ENCODE assay signal across 14 cellular contexts in genomic region chr14:100906420-100906819, GRCh38. TPM values are rescaled to one million over a fixed set of nuclear protein-coding genes. Genes with fewer than 3 reads are reported as not detected.
DNase-seq lines count a peak whose midpoint lies in the region; ATAC-seq, FAIRE-seq and TF ChIP-seq lines count a peak whose summit lies in the region.
"Had no signal": no experiment of that assay in that cellular context is flagged by ENCODE, and none has a peak within 500 bp of the region (broad histone marks: within the 10 kb centered on the region; RNA-seq: fewer than 3 reads in every experiment).

No MANE protein-coding gene starts in this region.

- no peak overlapping the region for H2BK15ac ChIP-seq in H1 (ENCODE audit: low read length)

- no peak overlapping the region for H4K5ac ChIP-seq in H1 (ENCODE audit: insufficient read length, low read depth, low read length)

- H4K91ac ChIP-seq in H1 (replicated peaks; ENCODE audit: insufficient read length, low read length): no peak overlapping the region

- H3K27ac Mint-ChIP-seq in activated T-cell treated with anti-CD3 and anti-CD28 coated beads, Interleukin-2, amount 50 U/mL, for 24 hours: no peak overlapping the region

- no peaks in the 10 kb centered on the region for H3K79me1 ChIP-seq in H1 (ENCODE audit: low read depth, low read length)

- no peak overlapping the region for H2BK5ac ChIP-seq in H1 (ENCODE audit: low read depth, low read length)

- peaks cover 3% of the 10 kb centered on the region for H3K23me2 ChIP-seq in H1 (ENCODE audit: low read depth, low read length)

- H3K18ac ChIP-seq in H1 (ENCODE audit: extremely low read depth, low read length): no peak overlapping the region

- no peak overlapping the region for H3K27ac ChIP-seq in H1 (ENCODE audit: low read depth, low read length)
- no peak overlapping the region for H3K27ac ChIP-seq in sigmoid colon
- H3K27ac ChIP-seq: neutrophil had no signal

- no peaks in the 10 kb centered on the region for H3K36me3 Mint-ChIP-seq in activated T-cell treated with anti-CD3 and anti-CD28 coated beads, Interleukin-2, amount 50 U/mL, for 24 hours (ENCODE audit: low read depth)
- H3K36me3 Mint-ChIP-seq in activated T-cell treated with anti-CD3 and anti-CD28 coated beads, Interleukin-2, amount 50 U/mL, for 4 hours (ENCODE audit: insufficient read depth): no peaks in the 10 kb centered on the region

- 61% methylated on average over 6 of the region's 6 CpGs; no CpG with 5 or more reads in 1 of the 2 experiments for WGBS in H1 (ENCODE audit: extremely low coverage in 1 of 2, insufficient coverage in 1 of 2, insufficient read length in 1 of 2, insufficient replicate concordance in 2 of 2, low coverage in 1 of 2, low lambda C conversion rate in 2 of 2, missing lambda C conversion rate in 1 of 2), 2 experiments
- 56 to 64% methylated on average over 6 of the region's 6 CpGs for WGBS in sigmoid colon, 2 donors

- H3K9ac ChIP-seq in H1 (replicated peaks in 1 of 4; ENCODE audit: extremely low read depth in 1 of 4, low read depth in 3 of 4, low read length in 3 of 4): no peak overlapping the region

- H3K14ac ChIP-seq in H1 (ENCODE audit: insufficient read length): no peak overlapping the region

- H3K9me3 Mint-ChIP-seq in activated T-cell treated with anti-CD3 and anti-CD28 coated beads, Interleukin-2, amount 50 U/mL, for 24 hours: no peaks in the 10 kb centered on the region
- H3K9me3 Mint-ChIP-seq in activated T-cell treated with anti-CD3 and anti-CD28 coated beads, Interleukin-2, amount 50 U/mL, for 4 hours: no peaks in the 10 kb centered on the region

- H3K4me1 ChIP-seq in H1 (replicated peaks in 1 of 4; ENCODE audit: control insufficient read depth in 3 of 4, insufficient read depth in 4 of 4, low read length in 3 of 4) (peaks cover 0 to 11% (median 2%) of the 10 kb centered on the region in 4 experiments; a peak in 3 of 7 replicates), sigmoid colon (peaks cover 0 to 8% (median 4%) of the 10 kb centered on the region in 4 donors)

- CTCF ChIA-PET in H1 (lab: Charles Lee; ENCODE audit: partially characterized antibody): interaction anchor here (0.7 to 3.4 kb wide), 17 partner anchors 10 to 757 kb away, joined by 3 to 20 read pairs (median 5); no protein-coding TSS in a partner anchor

- POLR2A ChIA-PET in H1 (lab: Charles Lee; ENCODE audit: partially characterized antibody): no interaction called here

- peak; percentile 15 for DNase-seq in activated T-cell treated with anti-CD3 and anti-CD28 coated beads, Interleukin-2, amount 50 U/mL, for 24 hours
- DNase-seq in activated T-cell treated with anti-CD3 and anti-CD28 coated beads, Interleukin-2, amount 50 U/mL, for 4 hours: no peak
- peak; percentile 33 for DNase-seq in NAMALWA (ENCODE audit: low spot score)
- peak in 1 of 2 experiments; percentile 68 for DNase-seq in H1 (ENCODE audit: low read depth in 1 of 2, low spot score in 2 of 2)
- peak; percentile 57 for DNase-seq in sigmoid colon
- DNase-seq in COLO668 (lab: John Stamatoyannopoulos, UW; ENCODE audit: unreplicated experiment): no peak
- DNase-seq in NCI-H2171 treated with DMSO at 0.1 percent for 48 hours (lab: John Stamatoyannopoulos, UW): no peak
- DNase-seq: activated naive CD4-positive, alpha-beta T cell; C1 segment of cervical spinal cord; HCEC 1CT; SHP77 had no signal

- H3K27me3 ChIP-seq in H1 (replicated peaks in 1 of 4; ENCODE audit: control insufficient read depth in 3 of 4, extremely low read depth in 1 of 4, insufficient read depth in 3 of 4, low read length in 3 of 4) (peaks cover 3 to 29% (median 23%) of the 10 kb centered on the region in 4 experiments), sigmoid colon (peaks cover 0 to 60% (median 36%) of the 10 kb centered on the region in 3 donors)

- H3K36me3 ChIP-seq in H1 (ENCODE audit: control insufficient read depth in 2 of 4, insufficient read depth in 4 of 4, low read length in 3 of 4): no peaks in the 10 kb centered on the region
- H3K36me3 ChIP-seq in sigmoid colon: no peaks in the 10 kb centered on the region
- H3K36me3 ChIP-seq: neutrophil had no signal

- TF ChIP-seq EP300 in H1 (IDR thresholded peaks at IDR 0.05; ENCODE audit: borderline replicate concordance in 1 of 2, low read depth in 2 of 2, low read length in 2 of 2) (no peak), sigmoid colon (IDR thresholded peaks at IDR 0.05) (no peak)

- no peak overlapping the region for H4K8ac ChIP-seq in H1 (ENCODE audit: extremely low read depth, insufficient read depth, low read length)

- intact Hi-C loops in sigmoid colon (cut with DNase I): no loop called here

- H2BK12ac ChIP-seq in H1 (ENCODE audit: low read depth, low read length): no peak overlapping the region

- H3K4me3 ChIP-seq in H1 (ENCODE audit: extremely low read depth in 1 of 4, insufficient read depth in 2 of 4, low read depth in 3 of 4, low read length in 4 of 4) (no peak overlapping the region), sigmoid colon (no peak overlapping the region)

- H2AFZ ChIP-seq in H1 (ENCODE audit: low read length): no peak overlapping the region

- H3K4me1 Mint-ChIP-seq in activated T-cell treated with anti-CD3 and anti-CD28 coated beads, Interleukin-2, amount 50 U/mL, for 24 hours (ENCODE audit: low read depth): no peaks in the 10 kb centered on the region
- H3K4me1 Mint-ChIP-seq in activated T-cell treated with anti-CD3 and anti-CD28 coated beads, Interleukin-2, amount 50 U/mL, for 4 hours (ENCODE audit: low read depth): no peaks in the 10 kb centered on the region

- no peak overlapping the region for H2BK120ac ChIP-seq in H1 (replicated peaks; ENCODE audit: low read depth, low read length)

- ATAC-seq in activated T-cell treated with anti-CD3 and anti-CD28 coated beads, Interleukin-2, amount 50 U/mL, for 4 hours: no peak
- no peak for ATAC-seq in GM19452 (IDR thresholded peaks at IDR 0.05; ENCODE audit: unreplicated experiment)

- H3K79me2 ChIP-seq in H1 (ENCODE audit: control insufficient read depth in 1 of 2, insufficient read depth in 2 of 2, low read length in 2 of 2): no peaks in the 10 kb centered on the region

- H3K4me3 Mint-ChIP-seq in activated T-cell treated with anti-CD3 and anti-CD28 coated beads, Interleukin-2, amount 50 U/mL, for 24 hours: no peak overlapping the region
- H3K4me3 Mint-ChIP-seq in activated T-cell treated with anti-CD3 and anti-CD28 coated beads, Interleukin-2, amount 50 U/mL, for 4 hours: no peak overlapping the region

- H3K4ac ChIP-seq in H1 (replicated peaks; ENCODE audit: insufficient read length, low read depth, low read length): no peak overlapping the region

- TF ChIP-seq CTCF in H1 (IDR thresholded peaks at IDR 0.05; ENCODE audit: control extremely low read depth in 1 of 3, insufficient read depth in 1 of 3, low read depth in 1 of 3, low read length in 3 of 3) (peak; percentile 77 to 82 (median 79)), sigmoid colon (IDR thresholded peaks at IDR 0.05) (no peak)

- peak; percentile 89 to 92 for TF ChIP-seq RAD21 in H1 (IDR thresholded peaks at IDR 0.05 in 1 of 2, conservative IDR thresholded peaks at IDR 0.05 in 1 of 2; ENCODE audit: low read depth in 2 of 2, low read length in 2 of 2)

- TF ChIP-seq POLR2A in H1 (IDR thresholded peaks at IDR 0.05; ENCODE audit: control extremely low read depth in 1 of 2, low read depth in 2 of 2, low read length in 2 of 2) (no peak), sigmoid colon (IDR thresholded peaks at IDR 0.05) (no peak)

- H3K9me3 ChIP-seq in H1 (ENCODE audit: insufficient read depth in 2 of 2, low read depth in 1 of 2, low read length in 1 of 2) (peaks cover 0 to 6% of the 10 kb centered on the region in 2 experiments; a peak in 1 of 4 replicates), sigmoid colon (no peaks in the 10 kb centered on the region)
- H3K9me3 ChIP-seq: neutrophil had no signal

- H3K23ac ChIP-seq in H1 (ENCODE audit: insufficient read length): no peak overlapping the region

- no peak overlapping the region for H2AK5ac ChIP-seq in H1 (ENCODE audit: low read depth, low read length)

- no peaks in the 10 kb centered on the region for H4K20me1 ChIP-seq in H1 (replicated peaks in 1 of 2; ENCODE audit: control insufficient read depth in 1 of 2, insufficient read depth in 2 of 2, low read length in 2 of 2)

- H3K27me3 Mint-ChIP-seq in activated T-cell treated with anti-CD3 and anti-CD28 coated beads, Interleukin-2, amount 50 U/mL, for 24 hours: peaks cover 50% of the 10 kb centered on the region
- H3K27me3 Mint-ChIP-seq in activated T-cell treated with anti-CD3 and anti-CD28 coated beads, Interleukin-2, amount 50 U/mL, for 4 hours (ENCODE audit: low read depth): peaks cover 36% of the 10 kb centered on the region

- H2BK20ac ChIP-seq in H1 (ENCODE audit: low read length): no peak overlapping the region

- peak; percentile 57 for FAIRE-seq in H1 (lab: Jason Lieb, UNC)
- FAIRE-seq: colon had no signal

- H3K4me2 ChIP-seq in H1 (ENCODE audit: insufficient read depth in 1 of 2, low read depth in 2 of 2, low read length in 2 of 2): no peak overlapping the region

- no peak overlapping the region for H3K56ac ChIP-seq in H1 (replicated peaks; ENCODE audit: insufficient read length, low read depth, low read length)

TF ChIP-seq in H1, 55 proteins besides CTCF, POLR2A, EP300 and RAD21:
- TF ChIP-seq JUN (IDR thresholded peaks at IDR 0.05; ENCODE audit: low read depth, low read length) (no peak), ASH2L (IDR thresholded peaks at IDR 0.05; ENCODE audit: low read length) (no peak), BCL11A (IDR thresholded peaks at IDR 0.05; ENCODE audit: low read depth in 2 of 2, low read length in 2 of 2) (no peak), SAP30 (IDR thresholded peaks at IDR 0.05; ENCODE audit: insufficient read depth, insufficient replicate concordance, low read length) (no peak), SP1 (IDR thresholded peaks at IDR 0.05; ENCODE audit: low read depth, low read length) (no peak), GTF2F1 (IDR thresholded peaks at IDR 0.05; ENCODE audit: borderline replicate concordance, low read depth, low read length) (no peak), POLR2AphosphoS5 (IDR thresholded peaks at IDR 0.05; ENCODE audit: low read depth, low read length) (no peak)
TF ChIP-seq in H1: peak in this region for 0.

RNA-seq across cellular contexts. Expression of gene RTL1, which starts 2.9 kb away (rescaled TPM):
- not detected for total RNA-seq in activated T-cell treated with anti-CD3 and anti-CD28 coated beads, Interleukin-2, amount 50 U/mL, for 4 hours
- not detected in 2 replicates for total RNA-seq in H1 (2021; fragmentation: NEBNext Ultra II Directional; extraction: Animal tissue kit (Norgen Biotek cat#: 25700))
- polyA plus RNA-seq in H1 (2011; rRNA removed) (0.02 TPM in 1 of 2 replicates, not detected in the other), sigmoid colon (not detected)
- not detected for polyA plus RNA-seq in H1 (2011; cell fraction: cytosol; rRNA removed)
- polyA plus RNA-seq in H1 (2011; cell fraction: nucleus; rRNA removed): 0.01 TPM
- polyA plus RNA-seq in H1 (2012, experiment 1 of 2): not detected in 4 replicates
- 0.05 TPM for polyA plus RNA-seq in H1 (2012, experiment 2 of 2)
- polyA plus RNA-seq in H1 (2013, experiment 1 of 2): 0.02 TPM
- not detected for polyA plus RNA-seq in H1 (2013, experiment 2 of 2)
- not detected in 2 replicates for polyA minus RNA-seq in H1 (2011; rRNA and poly(A)+ RNA removed)
- not detected for polyA minus RNA-seq in H1 (2011; cell fraction: cytosol; rRNA and poly(A)+ RNA removed)
- not detected for polyA minus RNA-seq in H1 (2011; cell fraction: nucleus; rRNA and poly(A)+ RNA removed)
- not detected for total RNA-seq in sigmoid colon

Comparison
In these comparisons a context has a peak if more than half of its experiments do, and no peak if none do; other contexts are left out.
1. DNase-seq: peak in activated T-cell treated with anti-CD3 and anti-CD28 coated beads, Interleukin-2, amount 50 U/mL, for 24 hours (single experiment), NAMALWA (single experiment) and sigmoid colon (single experiment); none in activated T-cell treated with anti-CD3 and anti-CD28 coated beads, Interleukin-2, amount 50 U/mL, for 4 hours (single experiment), COLO668 (single experiment) and NCI-H2171 treated with DMSO at 0.1 percent for 48 hours (single experiment).
2. CTCF ChIP-seq: peak in H1 (3 of 3); none in sigmoid colon (0 of 4).